28 cellular contexts compared by ENCODE assay signal in genomic region chr10:61184429-61184828, GRCh38.
"Had no signal": no experiment of that assay in that cellular context is flagged by ENCODE, and none has a peak within 500 bp of the region (broad histone marks: within the 10 kb centered on the region; RNA-seq: fewer than 3 reads in every experiment).

No MANE protein-coding gene starts in this region.

- ATAC-seq: effector memory CD8-positive, alpha-beta T cell; esophagus mucosa; foreskin keratinocyte; gastroesophageal sphincter; heart left ventricle; heart right ventricle had no signal

- DNase-seq: colonic mucosa; cortex of kidney; dermis blood vessel endothelial cell; dorsolateral prefrontal cortex; effector CD4-positive, alpha-beta T cell; effector CD8-positive, alpha-beta T cell; effector memory CD4-positive, alpha-beta T cell; effector memory CD8-positive, alpha-beta T cell; endodermal cell; erythroblast; esophagus squamous epithelium; foreskin fibroblast; foreskin keratinocyte; foreskin melanocyte; glutamatergic neuron; head of caudate nucleus; heart left ventricle; heart right ventricle had no signal

- H3K36me3 ChIP-seq: colonic mucosa, esophagus muscularis mucosa, esophagus squamous epithelium, gastrocnemius medialis, gastroesophageal sphincter, heart left ventricle, heart right ventricle had no signal

- H3K4me1 ChIP-seq: colonic mucosa, esophagus squamous epithelium, foreskin keratinocyte, gastrocnemius medialis, heart left ventricle, heart right ventricle had no signal

- FAIRE-seq: colon, endometrium, endothelial cell of umbilical vein, frontal cortex had no signal

- H3K4me3 ChIP-seq: colonic mucosa, coronary artery, dorsolateral prefrontal cortex, esophagus muscularis mucosa, esophagus squamous epithelium, gastrocnemius medialis, gastroesophageal sphincter, heart left ventricle, heart right ventricle had no signal

- H3K27me3 ChIP-seq: colonic mucosa, dorsolateral prefrontal cortex, esophagus muscularis mucosa, esophagus squamous epithelium, gastrocnemius medialis, gastroesophageal sphincter, heart left ventricle, heart right ventricle had no signal

- H3K9me3 ChIP-seq: colonic mucosa, esophagus muscularis mucosa, esophagus squamous epithelium, gastrocnemius medialis, gastroesophageal sphincter, heart left ventricle, heart right ventricle had no signal

- H3K27ac ChIP-seq: colonic mucosa, coronary artery, dorsolateral prefrontal cortex, epithelial cell of prostate, esophagus muscularis mucosa, esophagus squamous epithelium, foreskin keratinocyte, gastrocnemius medialis, gastroesophageal sphincter, heart left ventricle, heart right ventricle had no signal
